Comparison of ENCODE assay signal across 1 cellular context in genomic region chr6:31579546-31580445, GRCh38.
TF ChIP-seq lines count a peak whose summit lies in the region.

No MANE protein-coding gene starts in this region.

TF ChIP-seq in SK-N-SH treated with all-trans-retinoic acid at 6 μM for 48 hours, 23 proteins besides CTCF, POLR2A, EP300 and RAD21 (continued from another document):
- TF ChIP-seq POU6F1 (CRISPR knock-in tag; IDR thresholded peaks at IDR 0.05; ENCODE audit: borderline replicate concordance, low read depth), result no peak
- no peak for TF ChIP-seq CSRNP3 (CRISPR knock-in tag; IDR thresholded peaks at IDR 0.05)
- TF ChIP-seq PATZ1 (CRISPR knock-in tag; IDR thresholded peaks at IDR 0.05; ENCODE audit: borderline replicate concordance), result no peak
- TF ChIP-seq ZNF70 (CRISPR knock-in tag; IDR thresholded peaks at IDR 0.05), result no peak
- TF ChIP-seq TSHZ2 (CRISPR knock-in tag; IDR thresholded peaks at IDR 0.05), result no peak
- no peak for TF ChIP-seq OSR1 (CRISPR knock-in tag; IDR thresholded peaks at IDR 0.05)
- TF ChIP-seq ZFP30 (CRISPR knock-in tag; IDR thresholded peaks at IDR 0.05), result no peak
- no peak for TF ChIP-seq ARNTL (CRISPR knock-in tag; IDR thresholded peaks at IDR 0.05; ENCODE audit: borderline replicate concordance, low read depth)
- no peak for TF ChIP-seq ZNF565 (CRISPR knock-in tag; conservative IDR thresholded peaks at IDR 0.05; ENCODE audit: low read depth)
- no peak for TF ChIP-seq ISL1 (CRISPR knock-in tag; IDR thresholded peaks at IDR 0.05)
